Comparison of ENCODE assay signal across 15 cellular contexts in genomic region chr3:172616061-172616461, GRCh38.
DNase-seq lines count a peak whose midpoint lies in the region; ATAC-seq and TF ChIP-seq lines count a peak whose summit lies in the region.
"Had no signal": no experiment of that assay in that cellular context is flagged by ENCODE, and none has a peak within 500 bp of the region (broad histone marks: within the 10 kb centered on the region; RNA-seq: fewer than 3 reads in every experiment).

No MANE protein-coding gene starts in this region.

- intact Hi-C loops in CD4-positive, alpha-beta memory T cell (cut with micrococcal nuclease) = no loop called here

- CTCF ChIA-PET in CD4-positive, alpha-beta memory T cell (lab: Charles Lee; ENCODE audit: partially characterized antibody) = interaction anchor here (0.7 to 10.1 kb wide), 5 partner anchors 8 to 154 kb away, joined by 3 to 79 read pairs (median 4); no protein-coding TSS in a partner anchor
- CTCF ChIA-PET in HEK293T (lab: Yijun Ruan, JAX) = no interaction called here

- peak; percentile 74 for ATAC-seq in GM18870 (IDR thresholded peaks at IDR 0.05; ENCODE audit: unreplicated experiment)
- peak; percentile 67 for ATAC-seq in HG03442 (IDR thresholded peaks at IDR 0.05; ENCODE audit: unreplicated experiment)

- peaks cover 18% of the 10 kb centered on the region for H3K4me1 ChIP-seq in CD4-positive, alpha-beta memory T cell (ENCODE audit: insufficient read depth, low read length)

- peaks cover 0 to 10% (median 2%) of the 10 kb centered on the region in 8 donors for H3K9me3 Mint-ChIP-seq in CD4-positive, alpha-beta memory T cell
- H3K9me3 Mint-ChIP-seq: HFFc6 had no signal

- H3K36me3 Mint-ChIP-seq in CD4-positive, alpha-beta memory T cell = peaks cover 3% of the 10 kb centered on the region in 2 donors

- no peak overlapping the region for H3K4me3 ChIP-seq in CD4-positive, alpha-beta memory T cell (ENCODE audit: low read length in 2 of 2)
- H3K4me3 ChIP-seq: body of pancreas had no signal

- H3K9me3 ChIP-seq in CD4-positive, alpha-beta memory T cell (ENCODE audit: control insufficient read depth in 1 of 2, low read length in 2 of 2) = peaks cover 0 to 3% of the 10 kb centered on the region in 2 donors
- H3K9me3 ChIP-seq: body of pancreas had no signal

- no peaks in the 10 kb centered on the region for H3K36me3 ChIP-seq in CD4-positive, alpha-beta memory T cell (ENCODE audit: insufficient read depth, low read length)

- H3K4me1 Mint-ChIP-seq in CD4-positive, alpha-beta memory T cell = peaks cover 10 to 24% (median 16%) of the 10 kb centered on the region in 4 donors

- POLR2A ChIA-PET in CD4-positive, alpha-beta memory T cell (lab: Charles Lee; ENCODE audit: partially characterized antibody) = no interaction called here
- POLR2A ChIA-PET in HEK293T (lab: Yijun Ruan, JAX) = no interaction called here

- no peaks in the 10 kb centered on the region for H3K27me3 Mint-ChIP-seq in CD4-positive, alpha-beta memory T cell

- peak overlapping the region in 7 of 8 donors; percentile 27 to 84 (median 77) for H3K4me3 Mint-ChIP-seq in CD4-positive, alpha-beta memory T cell
- H3K4me3 Mint-ChIP-seq: HFFc6 had no signal

- H3K27ac ChIP-seq in CD4-positive, alpha-beta memory T cell (ENCODE audit: low read depth, low read length) = no peak overlapping the region

- H3K27ac Mint-ChIP-seq in CD4-positive, alpha-beta memory T cell = peak overlapping the region in 5 of 7 donors; percentile 2 to 78 (median 58)
- H3K27ac Mint-ChIP-seq: HFFc6 had no signal

- peak in 1 of 5 donors; percentile 22 for DNase-seq in CD4-positive, alpha-beta memory T cell
- DNase-seq in fibroblast of peridontal ligament (ENCODE audit: extremely low read depth) = peak; percentile 45
- no peak for DNase-seq in A172 (ENCODE audit: low spot score)
- DNase-seq in NCI-H446 (lab: John Stamatoyannopoulos, UW) = no peak
- no peak for DNase-seq in HEK293T (ENCODE audit: extremely low spot score)
- DNase-seq in Ammon's horn (ENCODE audit: low spot score) = no peak
- DNase-seq: activated CD4-positive, alpha-beta T cell treated with anti-CD3 and anti-CD28 coated beads, Interleukin-2, amount 50 U/mL, for 48 hours; body of pancreas; HFFc6; islet precursor cell; NCI-H2227 treated with DMSO at 0.1 percent for 48 hours; SIG-M5; stimulated activated CD4-positive, alpha-beta T cell treated with anti-CD3 and anti-CD28 coated beads, Interleukin-4, amount 100 ng/mL, for 4 hours had no signal

- H3K27me3 ChIP-seq in CD4-positive, alpha-beta memory T cell (ENCODE audit: insufficient read depth, low read length) = no peaks in the 10 kb centered on the region
- H3K27me3 ChIP-seq: body of pancreas had no signal

TF ChIP-seq in HEK293T, 16 proteins besides CTCF, POLR2A, EP300 and RAD21:
- TF ChIP-seq FOXM1 (IDR thresholded peaks at IDR 0.05; ENCODE audit: borderline replicate concordance) = no peak
- no peak for TF ChIP-seq TARDBP (IDR thresholded peaks at IDR 0.05)
- TF ChIP-seq ARNT (IDR thresholded peaks at IDR 0.05) = no peak
- TF ChIP-seq CTBP1 (IDR thresholded peaks at IDR 0.05; ENCODE audit: borderline replicate concordance) = no peak
- TF ChIP-seq FOXA1 (IDR thresholded peaks at IDR 0.05) = no peak
- TF ChIP-seq NFRKB (IDR thresholded peaks at IDR 0.05) = no peak
- no peak for TF ChIP-seq HDGF (IDR thresholded peaks at IDR 0.05; ENCODE audit: borderline replicate concordance)
- TF ChIP-seq ELF4 (IDR thresholded peaks at IDR 0.05) = no peak
- no peak for TF ChIP-seq ZNF384 (IDR thresholded peaks at IDR 0.05)
